Comparison of ENCODE assay signal across 8 cellular contexts in the genomic region with DNA sequence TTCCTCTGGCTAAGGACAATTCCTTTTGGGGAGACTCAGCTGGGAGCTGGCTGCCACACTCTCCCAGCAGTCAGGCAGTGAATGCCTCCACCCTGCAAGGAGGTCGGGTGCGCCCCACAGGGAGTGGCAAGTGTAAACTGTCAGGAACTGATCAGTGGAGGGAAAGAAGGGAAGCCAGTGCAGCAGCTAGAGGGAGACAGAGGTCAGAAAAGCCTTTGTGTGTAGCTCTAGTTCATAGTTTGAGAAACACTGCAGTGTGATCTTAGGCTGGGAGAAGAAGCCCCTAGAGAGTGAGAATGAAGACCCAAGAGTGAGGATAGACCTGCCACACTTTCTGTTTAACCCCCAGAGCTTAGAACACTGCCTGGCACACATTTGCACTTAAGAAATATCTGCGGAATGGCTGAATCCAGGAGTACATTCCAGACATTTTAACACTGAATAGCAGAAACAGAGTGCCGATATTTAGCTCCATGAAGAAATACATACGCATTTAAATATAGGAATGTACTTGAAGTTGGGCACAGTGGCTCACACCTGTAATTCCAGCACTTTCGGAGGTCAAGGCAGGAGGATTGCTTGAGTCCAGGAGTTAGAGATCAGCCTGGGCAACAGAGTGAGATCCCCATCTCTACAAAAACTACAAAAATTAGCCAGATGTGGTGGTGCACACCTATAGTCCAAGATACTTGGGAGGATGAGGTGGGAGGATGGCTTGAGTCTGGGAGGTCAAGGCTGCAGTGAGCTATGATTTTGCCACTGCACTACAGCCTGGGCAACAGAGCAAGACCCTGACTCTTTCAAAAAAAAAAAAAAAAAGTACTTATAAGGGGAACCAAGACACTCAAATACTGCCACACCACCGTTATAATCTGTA. TPM values are rescaled to one million over a fixed set of nuclear protein-coding genes. Genes with fewer than 3 reads are reported as not detected.
DNase-seq lines count a peak whose midpoint lies in the region; ATAC-seq, FAIRE-seq and TF ChIP-seq lines count a peak whose summit lies in the region.

No MANE protein-coding gene starts in this region.

- in situ Hi-C loops in transverse colon (cut with MboI; ENCODE audit: low pct_ligation_motif_present in 1 of 4, low pct_unique_long_range_greater_than_20kb in 1 of 4, low sequenced_read_pairs in 3 of 4), result no loop called here

- no peak for TF ChIP-seq POLR2A in transverse colon (IDR thresholded peaks at IDR 0.05)
- no peak for TF ChIP-seq POLR2A in GM12892 (IDR thresholded peaks at IDR 0.05; ENCODE audit: low read depth, low read length)

- no peak overlapping the region for H3K27ac ChIP-seq in RWPE2 (ENCODE audit: poor library complexity, severe bottlenecking)
- no peak overlapping the region for H3K27ac ChIP-seq in transverse colon

- TF ChIP-seq CTCF in RWPE2 (IDR thresholded peaks at IDR 0.05; ENCODE audit: poor library complexity, severe bottlenecking), result peak; percentile 75
- peak; percentile 24 to 77 (median 53) for TF ChIP-seq CTCF in transverse colon (IDR thresholded peaks at IDR 0.05)

- H3K4me1 ChIP-seq in RWPE2 (ENCODE audit: insufficient read depth, poor library complexity, severe bottlenecking) (no peaks in the 10 kb centered on the region), transverse colon (peaks cover 4 to 24% (median 16%) of the 10 kb centered on the region in 4 donors)

- no peak for FAIRE-seq in GM12892 (lab: Jason Lieb, UNC)

- DNase-seq in C1 segment of cervical spinal cord (lab: John Stamatoyannopoulos, UW) (peak in 8 of 14 donors; percentile 7 to 38 (median 17)), HCEC 1CT (peak; percentile 62), RWPE2 (ENCODE audit: low spot score) (no peak), glomerular visceral epithelial cell (ENCODE audit: extremely low spot score) (peak; percentile 33), transverse colon (peak; percentile 83), GM12892 (ENCODE audit: insufficient read length) (no peak), NCI-H2029 (lab: John Stamatoyannopoulos, UW) (no peak)

- H3K4me3 ChIP-seq in RWPE2 (ENCODE audit: severe bottlenecking) (no peak overlapping the region), transverse colon (no peak overlapping the region)

- peak; percentile 78 for ATAC-seq in RWPE2 (ENCODE audit: low read depth)
- ATAC-seq in HG03469 (IDR thresholded peaks at IDR 0.05; ENCODE audit: unreplicated experiment), result no peak

- H3K9me3 ChIP-seq in RWPE2 (ENCODE audit: severe bottlenecking), result no peaks in the 10 kb centered on the region
- no peaks in the 10 kb centered on the region for H3K9me3 ChIP-seq in transverse colon

- H3K27me3 ChIP-seq in RWPE2 (ENCODE audit: insufficient read depth, poor library complexity, severe bottlenecking) (no peaks in the 10 kb centered on the region), transverse colon (no peaks in the 10 kb centered on the region)

- no peak for TF ChIP-seq EP300 in transverse colon (IDR thresholded peaks at IDR 0.05; ENCODE audit: low read depth)

- no peaks in the 10 kb centered on the region for H3K36me3 ChIP-seq in RWPE2 (ENCODE audit: low read depth)
- H3K36me3 ChIP-seq in transverse colon, result no peaks in the 10 kb centered on the region

- 61 to 84% methylated on average over 4 to 7 of the region's 7 CpGs for WGBS in transverse colon (ENCODE audit: low coverage in 1 of 2), 2 donors

- intact Hi-C loops in transverse colon (cut with DNase I; ENCODE audit: low total_unique reads), result no loop called here

RNA-seq across cellular contexts. Expression of gene SLC5A11, which starts 11.1 kb away (rescaled TPM):
- total RNA-seq in transverse colon, result 1 to 10 TPM in 1 of 4 donors, not detected in 3; 6.8 TPM
- not detected for polyA plus RNA-seq in GM12892 (2012; ENCODE audit: missing spikeins)

Comparison
In these comparisons a context has a peak if more than half of its experiments do, and no peak if none do; other contexts are left out.
1. DNase-seq: peak in C1 segment of cervical spinal cord (8 of 14), HCEC 1CT (single experiment), glomerular visceral epithelial cell (single experiment) and transverse colon (single experiment); none in RWPE2 (single experiment), GM12892 (single experiment) and NCI-H2029 (single experiment).